In genomic region chr16:21028728-21029127, GRCh38 we compare ENCODE assay signal across 20 cellular contexts.
"Had no signal": no experiment of that assay in that cellular context is flagged by ENCODE, and none has a peak within 500 bp of the region (broad histone marks: within the 10 kb centered on the region; RNA-seq: fewer than 3 reads in every experiment).

No MANE protein-coding gene starts in this region.

- H3K4me3 ChIP-seq: heart left ventricle, lower lobe of right lung, spleen, suprapubic skin, tibial nerve had no signal

- H3K27me3 ChIP-seq: heart left ventricle, spleen, suprapubic skin, tibial nerve had no signal

- H3K9me3 ChIP-seq: heart left ventricle, lower lobe of right lung, spleen, suprapubic skin, tibial nerve had no signal

- H3K4me1 ChIP-seq: lower lobe of right lung, spleen, suprapubic skin, tibial nerve had no signal

- DNase-seq: activated CD4-positive, alpha-beta T cell treated with anti-CD3 and anti-CD28 coated beads, Interleukin-2, amount 10 ng/mL, durations not matched to agents 7 days and 5 days; activated CD4-positive, CD25-positive, alpha-beta regulatory T cell treated with anti-CD3 and anti-CD28 coated beads, Interleukin-2, amount 50 U/mL, for 72 hours; activated CD8-positive, alpha-beta T cell treated with anti-CD3 and anti-CD28 coated beads for 36 hours; activated naive CD4-positive, alpha-beta T cell; activated T-cell treated with anti-CD3 and anti-CD28 coated beads, Interleukin-2, amount 50 U/mL, for 48 hours; anterior cingulate cortex; dermis blood vessel endothelial cell; effector CD4-positive, alpha-beta T cell; heart left ventricle; hypothalamus; immature natural killer cell; kidney glomerular epithelial cell; lower lobe of right lung; mesenchymal stem cell; right cardiac atrium; spleen; stimulated activated naive CD4-positive, alpha-beta T cell had no signal

- H3K27ac ChIP-seq: epithelial cell of prostate, heart left ventricle, lower lobe of right lung, spleen, suprapubic skin, tibial nerve had no signal

- H3K36me3 ChIP-seq: heart left ventricle, lower lobe of right lung, spleen, suprapubic skin, tibial nerve had no signal
